In genomic region chr1:56188216-56188615, GRCh38 we compare ENCODE assay signal across 22 cellular contexts.
"Had no signal": no experiment of that assay in that cellular context is flagged by ENCODE, and none has a peak within 500 bp of the region (broad histone marks: within the 10 kb centered on the region; RNA-seq: fewer than 3 reads in every experiment).

No MANE protein-coding gene starts in this region.

- DNase-seq: activated CD4-positive, alpha-beta T cell treated with anti-CD3 and anti-CD28 coated beads for 48 hours; activated CD4-positive, alpha-beta T cell treated with anti-CD3 and anti-CD28 coated beads, Interleukin-2, amount 50 U/mL, for 48 hours; activated CD8-positive, alpha-beta memory T cell treated with anti-CD3 and anti-CD28 coated beads for 24 hours; activated effector memory CD4-positive, alpha-beta T cell treated with anti-CD3 and anti-CD28 coated beads, Interleukin-2, amount 50 U/mL, for 16 hours; activated naive CD4-positive, alpha-beta T cell treated with anti-CD3 and anti-CD28 coated beads, Interleukin-2, amount 50 U/mL, for 16 hours; activated T-cell treated with anti-CD3 and anti-CD28 coated beads, Interleukin-2, amount 50 U/mL, for 1 hour; central memory CD4-positive, alpha-beta T cell; left cardiac atrium; naive B cell; nephron progenitor cell; nucleus accumbens; pancreas; stimulated activated CD4-positive, alpha-beta T cell treated with anti-CD3 and anti-CD28 coated beads, Interleukin-2, amount 100 ng/mL, for 48 hours; stimulated activated naive CD4-positive, alpha-beta T cell treated with Interleukin-2 at 50 U/mL for 16 hours; T-helper 9 cell had no signal

- H3K4me3 ChIP-seq: pancreas, prostate gland, tibial nerve had no signal

- H3K36me3 ChIP-seq: pancreas, prostate gland, tibial nerve had no signal

- ATAC-seq: activated CD4-positive, CD25-positive, alpha-beta regulatory T cell treated with anti-CD3 and anti-CD28 coated beads, Interleukin-2, amount 50 U/mL, for 24 hours; pancreas had no signal

- H3K9me3 ChIP-seq: pancreas, prostate gland, tibial nerve had no signal

- H3K4me1 ChIP-seq: pancreas, prostate gland had no signal

- FAIRE-seq: endothelial cell of umbilical vein, keratinocyte, pancreas, TTC549 had no signal

- H3K27ac ChIP-seq: pancreas, prostate gland, tibial nerve, VCaP had no signal

- H3K27me3 ChIP-seq: pancreas, tibial nerve had no signal
